ENCODE assay signal across 27 cellular contexts in genomic region chr5:96633820-96634219, GRCh38. TPM values are rescaled to one million over a fixed set of nuclear protein-coding genes. Genes with fewer than 3 reads are reported as not detected.
DNase-seq lines count a peak whose midpoint lies in the region; ATAC-seq, FAIRE-seq and TF ChIP-seq lines count a peak whose summit lies in the region.
"Had no signal": no experiment of that assay in that cellular context is flagged by ENCODE, and none has a peak within 500 bp of the region (broad histone marks: within the 10 kb centered on the region; RNA-seq: fewer than 3 reads in every experiment).

No MANE protein-coding gene starts in this region.

- H3K36me3 ChIP-seq in astrocyte (ENCODE audit: insufficient read depth, low read length) = no peaks in the 10 kb centered on the region
- no peaks in the 10 kb centered on the region for H3K36me3 ChIP-seq in upper lobe of right lung
- H3K36me3 ChIP-seq: transverse colon had no signal

- H3K9me3 ChIP-seq in astrocyte (ENCODE audit: insufficient read depth, low read depth, low read length) (no peaks in the 10 kb centered on the region), upper lobe of right lung (no peaks in the 10 kb centered on the region)
- H3K9me3 ChIP-seq: transverse colon had no signal

- no peak overlapping the region for H3K4me2 ChIP-seq in astrocyte (ENCODE audit: low read length)
- H3K4me2 ChIP-seq: PC-9 had no signal

- no peak for TF ChIP-seq POLR2A in GM12891 (IDR thresholded peaks at IDR 0.05; ENCODE audit: low read depth, low read length)

- intact Hi-C loops in upper lobe of right lung (cut with DNase I) (no loop called here), sciatic nerve (cut with DNase I) (no loop called here)

- H3K27me3 ChIP-seq in astrocyte (ENCODE audit: insufficient read depth, low read length) (no peaks in the 10 kb centered on the region), upper lobe of right lung (no peaks in the 10 kb centered on the region)
- H3K27me3 ChIP-seq: transverse colon had no signal

- DNase-seq in GM12891 (ENCODE audit: insufficient read length, low spot score) = no peak
- peak; percentile 64 for DNase-seq in astrocyte (ENCODE audit: low read depth)
- peak; percentile 70 for DNase-seq in fibroblast of villous mesenchyme (ENCODE audit: low read depth)
- DNase-seq in upper lobe of right lung = no peak
- no peak for DNase-seq in GM19239 (ENCODE audit: insufficient read length, low spot score)
- DNase-seq in left lobe of liver (ENCODE audit: low spot score) = no peak
- no peak for DNase-seq in sciatic nerve (ENCODE audit: low spot score)
- DNase-seq: activated CD4-positive, alpha-beta T cell treated with anti-CD3 and anti-CD28 coated beads, Interleukin-2, amount 50 U/mL, for 4 hours; activated CD8-positive, alpha-beta memory T cell treated with anti-CD3 and anti-CD28 coated beads, Interleukin-2, amount 10 ng/mL, durations not matched to agents 7 days and 5 days; activated naive CD8-positive, alpha-beta T cell treated with anti-CD3 and anti-CD28 coated beads, Interleukin-2, amount 50 U/mL, for 24 hours; activated T-cell treated with anti-CD3 and anti-CD28 coated beads, Interleukin-2, amount 50 U/mL, for 4 hours; CD4-positive, CD25-positive, alpha-beta regulatory T cell; glutamatergic neuron; Kasumi-1; left ventricle myocardium superior; NCI-H1417 treated with DMSO at 0.1 percent for 48 hours; NCI-H226; NCI-H69; PC-9; right cardiac atrium; Right ventricle myocardium superior; stimulated activated CD4-positive, alpha-beta T cell treated with anti-CD3 and anti-CD28 coated beads, Interleukin-4, amount 100 ng/mL, for 1 hour; T-helper 17 cell; transverse colon had no signal

- H3K27me3 Mint-ChIP-seq in astrocyte (ENCODE audit: low read depth, unreplicated experiment) = no peaks in the 10 kb centered on the region
- H3K27me3 Mint-ChIP-seq: activated naive CD8-positive, alpha-beta T cell treated with anti-CD3 and anti-CD28 coated beads, Interleukin-2, amount 50 U/mL, for 24 hours had no signal

- no peaks in the 10 kb centered on the region for H3K79me2 ChIP-seq in astrocyte (ENCODE audit: insufficient read depth, low read length)

- H2AFZ ChIP-seq in astrocyte (ENCODE audit: low read depth, low read length) = no peak overlapping the region
- H2AFZ ChIP-seq: PC-9 had no signal

- no peaks in the 10 kb centered on the region for H3K36me3 Mint-ChIP-seq in astrocyte (ENCODE audit: low read depth, unreplicated experiment)
- H3K36me3 Mint-ChIP-seq: activated CD8-positive, alpha-beta memory T cell treated with anti-CD3 and anti-CD28 coated beads, Interleukin-2, amount 10 ng/mL, durations not matched to agents 7 days and 5 days; CD4-positive, CD25-positive, alpha-beta regulatory T cell had no signal

- H3K27ac ChIP-seq in astrocyte (ENCODE audit: low read depth, low read length) (no peak overlapping the region), upper lobe of right lung (no peak overlapping the region)
- H3K27ac ChIP-seq: PC-9, transverse colon had no signal

- TF ChIP-seq CTCF in astrocyte (IDR thresholded peaks at IDR 0.05; ENCODE audit: insufficient read depth, low read depth, low read length) (no peak), fibroblast of villous mesenchyme (IDR thresholded peaks at IDR 0.05; ENCODE audit: insufficient read depth, low read depth, low read length) (no peak), upper lobe of right lung (IDR thresholded peaks at IDR 0.05) (no peak)

- no peak overlapping the region for H3K9ac ChIP-seq in astrocyte (ENCODE audit: low read length)

- FAIRE-seq in GM12891 (lab: Jason Lieb, UNC) = peak; percentile 31
- no peak for FAIRE-seq in astrocyte (lab: Jason Lieb, UNC)
- no peak for FAIRE-seq in GM19239 (lab: Jason Lieb, UNC)
- FAIRE-seq: D721Med, GM18507, HepG2 had no signal

- H3K9me3 Mint-ChIP-seq in astrocyte (ENCODE audit: unreplicated experiment) = peaks cover 9% of the 10 kb centered on the region
- H3K9me3 Mint-ChIP-seq: activated naive CD8-positive, alpha-beta T cell treated with anti-CD3 and anti-CD28 coated beads, Interleukin-2, amount 50 U/mL, for 24 hours; activated T-cell treated with anti-CD3 and anti-CD28 coated beads, Interleukin-2, amount 50 U/mL, for 4 hours; CD4-positive, CD25-positive, alpha-beta regulatory T cell had no signal

- no peak overlapping the region for H3K4me3 Mint-ChIP-seq in astrocyte (ENCODE audit: unreplicated experiment)
- H3K4me3 Mint-ChIP-seq: activated CD8-positive, alpha-beta memory T cell treated with anti-CD3 and anti-CD28 coated beads, Interleukin-2, amount 10 ng/mL, durations not matched to agents 7 days and 5 days; activated naive CD8-positive, alpha-beta T cell treated with anti-CD3 and anti-CD28 coated beads, Interleukin-2, amount 50 U/mL, for 24 hours; activated T-cell treated with anti-CD3 and anti-CD28 coated beads, Interleukin-2, amount 50 U/mL, for 4 hours; CD4-positive, CD25-positive, alpha-beta regulatory T cell; T-helper 17 cell had no signal

- H3K27ac Mint-ChIP-seq in astrocyte (ENCODE audit: unreplicated experiment) = no peak overlapping the region
- H3K27ac Mint-ChIP-seq: activated CD8-positive, alpha-beta memory T cell treated with anti-CD3 and anti-CD28 coated beads, Interleukin-2, amount 10 ng/mL, durations not matched to agents 7 days and 5 days; activated naive CD8-positive, alpha-beta T cell treated with anti-CD3 and anti-CD28 coated beads, Interleukin-2, amount 50 U/mL, for 24 hours; CD4-positive, CD25-positive, alpha-beta regulatory T cell; T-helper 17 cell had no signal

- H3K4me3 ChIP-seq in astrocyte (ENCODE audit: insufficient read depth, low read depth, low read length) (no peak overlapping the region), fibroblast of villous mesenchyme (ENCODE audit: low read depth, low read length) (no peak overlapping the region), upper lobe of right lung (no peak overlapping the region)
- H3K4me3 ChIP-seq: PC-9, transverse colon had no signal

- peaks cover 30% of the 10 kb centered on the region for H3K4me1 Mint-ChIP-seq in astrocyte (ENCODE audit: low read depth, unreplicated experiment)
- H3K4me1 Mint-ChIP-seq: CD4-positive, CD25-positive, alpha-beta regulatory T cell had no signal

- ATAC-seq in upper lobe of right lung (peak; percentile 51), left lobe of liver (no peak), sciatic nerve (no peak)
- ATAC-seq: activated CD8-positive, alpha-beta memory T cell treated with anti-CD3 and anti-CD28 coated beads, Interleukin-2, amount 10 ng/mL, durations not matched to agents 7 days and 5 days; activated naive CD8-positive, alpha-beta T cell treated with anti-CD3 and anti-CD28 coated beads, Interleukin-2, amount 50 U/mL, for 24 hours; activated T-cell treated with anti-CD3 and anti-CD28 coated beads, Interleukin-2, amount 50 U/mL, for 4 hours; HepG2; left ventricle myocardium superior; right cardiac atrium; T-helper 17 cell had no signal

- no peaks in the 10 kb centered on the region for H4K20me1 ChIP-seq in astrocyte (ENCODE audit: insufficient read depth, low read length)

- H3K4me1 ChIP-seq in astrocyte (ENCODE audit: insufficient read depth, low read length) (peaks cover 14% of the 10 kb centered on the region), upper lobe of right lung (peaks cover 7% of the 10 kb centered on the region)

TF ChIP-seq in GM12891, 5 proteins besides CTCF, POLR2A, EP300 and RAD21:
- TF ChIP-seq PAX5 (IDR thresholded peaks at IDR 0.05; ENCODE audit: insufficient read depth, low read length, severe bottlenecking) = no peak
- no peak for TF ChIP-seq SPI1 (IDR thresholded peaks at IDR 0.05; ENCODE audit: low read depth, low read length)
- TF ChIP-seq POLR2AphosphoS5 (IDR thresholded peaks at IDR 0.05; ENCODE audit: low read depth, low read length) = no peak

RNA-seq across cellular contexts. Expression of gene CAST, which starts 28.4 kb away (rescaled TPM):
- 35.1 TPM for polyA plus RNA-seq in GM12891 (2012; ENCODE audit: low read depth, missing spikeins)
- 268 and 287 TPM in 2 replicates for total RNA-seq in astrocyte
- total RNA-seq in fibroblast of villous mesenchyme = 160 and 200 TPM in 2 replicates
- 260 TPM for total RNA-seq in upper lobe of right lung
- 84.4 TPM for total RNA-seq in left lobe of liver
- 295 TPM for total RNA-seq in sciatic nerve

Comparison
In these comparisons a context has a peak if more than half of its experiments do, and no peak if none do; other contexts are left out.
1. DNase-seq: peak in astrocyte (single experiment) and fibroblast of villous mesenchyme (single experiment); none in GM12891 (single experiment), upper lobe of right lung (single experiment), GM19239 (single experiment), left lobe of liver (single experiment) and sciatic nerve (single experiment).